In genomic region chr1:58932820-58933598, GRCh38 we compare ENCODE assay signal across 9 cellular contexts.
DNase-seq lines count a peak whose midpoint lies in the region; ATAC-seq and TF ChIP-seq lines count a peak whose summit lies in the region.
"Had no signal": no experiment of that assay in that cellular context is flagged by ENCODE, and none has a peak within 500 bp of the region (broad histone marks: within the 10 kb centered on the region; RNA-seq: fewer than 3 reads in every experiment).

No MANE protein-coding gene starts in this region.

- no TSS peak for BruUV-seq in HCT116 (replicated peaks; lab: Mats Ljungman, UMichigan)

- RAD21 ChIA-PET in HCT116 (lab: Charles Lee; ENCODE audit: low non-redundant PET in 1 of 2, low total read pairs in 2 of 2, uncharacterized antibody in 2 of 2, unreplicated experiment in 2 of 2): no interaction called here

- H3K9me2 ChIP-seq in HCT116 (ENCODE audit: insufficient read depth): no peaks in the 10 kb centered on the region

- POLR2A ChIA-PET in HCT116 (lab: Charles Lee): no interaction called here

- H3K9me3 ChIP-seq in HCT116 (ENCODE audit: control insufficient read depth in 1 of 2, insufficient read depth in 1 of 2, low read depth in 1 of 2, low read length in 2 of 2) (no peaks in the 10 kb centered on the region), esophagus muscularis mucosa (no peaks in the 10 kb centered on the region)
- H3K9me3 ChIP-seq: heart right ventricle had no signal

- peaks cover 9% of the 10 kb centered on the region; the same call in 1 of the 2 replicates for H3K27me3 ChIP-seq in HCT116 (ENCODE audit: insufficient read depth, low read length)
- H3K27me3 ChIP-seq in esophagus muscularis mucosa: no peaks in the 10 kb centered on the region
- H3K27me3 ChIP-seq: heart right ventricle had no signal

- WGBS in esophagus muscularis mucosa: 43% methylated on average over 3 of the region's 4 CpGs

- intact Hi-C loops in HCT116 (cut with micrococcal nuclease) (no loop called here), esophagus muscularis mucosa (cut with DNase I) (no loop called here)

- no peak for TF ChIP-seq RAD21 in HCT116 (IDR thresholded peaks at IDR 0.05; ENCODE audit: low read depth)

- H3K27ac ChIP-seq in HCT116 (ENCODE audit: low read depth, low read length) (no peak overlapping the region), esophagus muscularis mucosa (replicated peaks in 1 of 4) (no peak overlapping the region)
- H3K27ac ChIP-seq: heart right ventricle had no signal

- no peak for TF ChIP-seq EP300 in esophagus muscularis mucosa (IDR thresholded peaks at IDR 0.05)

- no peaks in the 10 kb centered on the region for H3K79me2 ChIP-seq in HCT116 (ENCODE audit: insufficient read depth, low read length)

- ATAC-seq in HCT116 (peak; percentile 86), HG03039 (IDR thresholded peaks at IDR 0.05; ENCODE audit: unreplicated experiment) (no peak), GM21825 (IDR thresholded peaks at IDR 0.05; ENCODE audit: unreplicated experiment) (no peak)

- TF ChIP-seq CTCF in HCT116 (IDR thresholded peaks at IDR 0.05 in 2 of 3, conservative IDR thresholded peaks at IDR 0.05 in 1 of 3; ENCODE audit: borderline replicate concordance in 1 of 3, insufficient read depth in 1 of 3, low read depth in 2 of 3, low read length in 2 of 3) (no peak), esophagus muscularis mucosa (IDR thresholded peaks at IDR 0.05) (no peak)

- H3K4me2 ChIP-seq in HCT116 (ENCODE audit: low read length): peak overlapping the region; percentile 50

- TF ChIP-seq POLR2A in HCT116 (IDR thresholded peaks at IDR 0.05; ENCODE audit: borderline replicate concordance, extremely low read depth, insufficient read depth, insufficient read length) (no peak), esophagus muscularis mucosa (IDR thresholded peaks at IDR 0.05; ENCODE audit: low read depth) (no peak)

- H3K4me3 ChIP-seq in HCT116 (replicated peaks in 1 of 2; ENCODE audit: low read depth in 1 of 2, low read length in 2 of 2) (no peak overlapping the region), esophagus muscularis mucosa (no peak overlapping the region)
- H3K4me3 ChIP-seq: heart right ventricle had no signal

- H3K36me3 ChIP-seq in HCT116 (ENCODE audit: control insufficient read depth in 1 of 2, insufficient read depth in 2 of 2, low read length in 2 of 2) (no peaks in the 10 kb centered on the region), esophagus muscularis mucosa (no peaks in the 10 kb centered on the region)
- H3K36me3 ChIP-seq: heart right ventricle had no signal

- no peaks in the 10 kb centered on the region for H4K20me1 ChIP-seq in HCT116 (ENCODE audit: insufficient read depth)

- CTCF ChIA-PET in HCT116 (lab: Charles Lee): no interaction called here

- peak overlapping the region; percentile 25 for H2AFZ ChIP-seq in HCT116 (ENCODE audit: low read depth, low read length, poor library complexity, severe bottlenecking)

- H3K4me1 ChIP-seq in HCT116 (ENCODE audit: control insufficient read depth in 1 of 2, insufficient read depth in 2 of 2, low read length in 2 of 2) (peaks cover 21 to 40% of the 10 kb centered on the region in 2 experiments), esophagus muscularis mucosa (no peaks in the 10 kb centered on the region)

- H3K9ac ChIP-seq in HCT116 (ENCODE audit: low read length): no peak overlapping the region

- DNase-seq in HCT116 (ENCODE audit: low read depth, low spot score) (peak; percentile 79), NOMO-1 treated with DMSO at 0.1 percent for 48 hours (lab: John Stamatoyannopoulos, UW; ENCODE audit: unreplicated experiment) (peak; percentile 75), esophagus muscularis mucosa (ENCODE audit: extremely low spot score) (peak; percentile 24), renal cortical epithelial cell (ENCODE audit: low read depth) (peak; percentile 98), NCI-H187 treated with DMSO at 0.1 percent for 48 hours (lab: John Stamatoyannopoulos, UW) (no peak)
- no peak for DNase-seq in activated naive CD4-positive, alpha-beta T cell (lab: John Stamatoyannopoulos, UW)
- DNase-seq: heart right ventricle had no signal

TF ChIP-seq in HCT116, 20 proteins besides CTCF, POLR2A, EP300 and RAD21:
- peak; percentile 51 for TF ChIP-seq POLR2AphosphoS5 (IDR thresholded peaks at IDR 0.05; ENCODE audit: low read depth, low read length)
- TF ChIP-seq FOSL1 (IDR thresholded peaks at IDR 0.05; ENCODE audit: low read depth): peak; percentile 42; the same call in 1 of the 2 replicates
- no peak for TF ChIP-seq ATF3 (IDR thresholded peaks at IDR 0.05)
- TF ChIP-seq JUND (IDR thresholded peaks at IDR 0.05): peak; percentile 55; the same call in 1 of the 2 replicates
- peak; percentile 8 for TF ChIP-seq YY1 (IDR thresholded peaks at IDR 0.05; ENCODE audit: extremely low read depth, insufficient replicate concordance, low read depth, low read length)
- TF ChIP-seq EZH2phosphoT487 (IDR thresholded peaks at IDR 0.05; ENCODE audit: borderline replicate concordance): no peak
- no peak for TF ChIP-seq EZH2 (IDR thresholded peaks at IDR 0.05)
- peak; percentile 72; the same call in 1 of the 2 replicates for TF ChIP-seq CBX3 (IDR thresholded peaks at IDR 0.05; ENCODE audit: low read depth)
- TF ChIP-seq TCF7L2 (IDR thresholded peaks at IDR 0.05; ENCODE audit: borderline replicate concordance, extremely low read depth, insufficient read depth, insufficient read length): no peak
- TF ChIP-seq SRF (IDR thresholded peaks at IDR 0.05; ENCODE audit: low read depth): no peak
- TF ChIP-seq CEBPB (IDR thresholded peaks at IDR 0.05; ENCODE audit: low read depth): peak; percentile 93
- no peak for TF ChIP-seq ZBTB33 (IDR thresholded peaks at IDR 0.05; ENCODE audit: extremely low read depth, insufficient replicate concordance, low read length)
- TF ChIP-seq REST (IDR thresholded peaks at IDR 0.05; ENCODE audit: low read depth): no peak
- TF ChIP-seq ZNF274 (IDR thresholded peaks at IDR 0.05; ENCODE audit: low read depth, low read length): no peak
- no peak for TF ChIP-seq ZFX (IDR thresholded peaks at IDR 0.05)
- TF ChIP-seq MAX (IDR thresholded peaks at IDR 0.05): peak; percentile 38; the same call in 1 of the 2 replicates
- no peak; the same call in 1 of the 2 replicates for TF ChIP-seq ELF1 (IDR thresholded peaks at IDR 0.05; ENCODE audit: borderline replicate concordance, low read depth)
- TF ChIP-seq EGR1 (IDR thresholded peaks at IDR 0.05; ENCODE audit: low read depth): no peak
- no peak for TF ChIP-seq SIN3A (IDR thresholded peaks at IDR 0.05; ENCODE audit: low read depth)
- peak; percentile 68 for TF ChIP-seq SP1 (IDR thresholded peaks at IDR 0.05; ENCODE audit: low read depth)
TF ChIP-seq in HCT116: peak in this region for 8.

Comparison
In these comparisons a context has a peak if more than half of its experiments do, and no peak if none do; other contexts are left out.
1. DNase-seq: peak in HCT116 (single experiment), NOMO-1 treated with DMSO at 0.1 percent for 48 hours (single experiment), esophagus muscularis mucosa (single experiment) and renal cortical epithelial cell (single experiment); none in activated naive CD4-positive, alpha-beta T cell (0 of 4) and NCI-H187 treated with DMSO at 0.1 percent for 48 hours (single experiment).